Comparison of ENCODE assay signal across 34 cellular contexts in genomic region chr13:69374036-69374435, GRCh38.
"Had no signal": no experiment of that assay in that cellular context is flagged by ENCODE, and none has a peak within 500 bp of the region (broad histone marks: within the 10 kb centered on the region; RNA-seq: fewer than 3 reads in every experiment).

No MANE protein-coding gene starts in this region.

- H3K4me2 ChIP-seq: SK-N-SH had no signal

- H3K27ac ChIP-seq: brain microvascular endothelial cell, Peyer's patch, SJSA1, VCaP had no signal

- H3K36me3 ChIP-seq: brain microvascular endothelial cell, Peyer's patch, SJSA1 had no signal

- H3K4me3 ChIP-seq: K562, Peyer's patch, SJSA1 had no signal

- H3K9me3 ChIP-seq: Peyer's patch, SJSA1, SK-N-SH had no signal

- H3K27me3 ChIP-seq: brain microvascular endothelial cell, Peyer's patch, SJSA1 had no signal

- H3K9me2 ChIP-seq: SK-N-SH had no signal

- DNase-seq: activated B cell treated with CpG ODN at 0.5 μM for 24 hours; activated CD4-positive, alpha-beta memory T cell treated with anti-CD3 and anti-CD28 coated beads, Interleukin-2, amount 10 ng/mL, durations not matched to agents 7 days and 5 days; activated CD4-positive, alpha-beta T cell treated with anti-CD3 and anti-CD28 coated beads for 4 hours; activated CD4-positive, CD25-positive, alpha-beta regulatory T cell treated with anti-CD3 and anti-CD28 coated beads, Interleukin-2, amount 50 U/mL, for 72 hours; activated CD8-positive, alpha-beta memory T cell treated with anti-CD3 and anti-CD28 coated beads for 24 hours; activated CD8-positive, alpha-beta memory T cell treated with anti-CD3 and anti-CD28 coated beads, Interleukin-2, amount 10 ng/mL, durations not matched to agents 7 days and 5 days; activated CD8-positive, alpha-beta memory T cell treated with anti-CD3 and anti-CD28 coated beads, Interleukin-2, amount 50 U/mL, for 48 hours; activated effector memory CD4-positive, alpha-beta T cell treated with Interleukin-2 at 50 U/mL for 16 hours; activated naive CD4-positive, alpha-beta T cell treated with anti-CD3 and anti-CD28 coated beads, Interleukin-2, amount 10 ng/mL, durations not matched to agents 7 days and 5 days; activated naive CD8-positive, alpha-beta T cell treated with anti-CD3 and anti-CD28 coated beads, Interleukin-2, amount 50 U/mL, for 24 hours; activated T-cell treated with anti-CD3 and anti-CD28 coated beads, Interleukin-2, amount 50 U/mL, for 48 hours; amniotic stem cell; aorta; brain microvascular endothelial cell; central memory CD4-positive, alpha-beta T cell; NCI-H1105; NCI-H1417 treated with DMSO at 0.1 percent for 48 hours; NCI-H1694; NCI-H1930; NCI-H2081 treated with DMSO at 0.1 percent for 48 hours; NCI-H226; NCI-H526; NCI-H774; PC-3; Peyer's patch; RPMI8226; SHP77 treated with DMSO at 0.1 percent for 48 hours; SK-N-SH; T-cell; T-helper 17 cell; T-helper 9 cell had no signal

- H3K9ac ChIP-seq: SK-N-SH had no signal
